ENCODE assay signal across 2 cellular contexts in genomic region chr14:70907172-70907995, GRCh38.
TF ChIP-seq lines count a peak whose summit lies in the region.

PCNX1 (plus strand) TSS chr14:70907459; CDS start chr14:70907851, 392 bp downstream.

TF ChIP-seq in HCT116, 20 proteins besides CTCF, POLR2A, EP300 and RAD21 (continued from another document):
- TF ChIP-seq JUND (IDR thresholded peaks at IDR 0.05), result no peak
- TF ChIP-seq SRF (IDR thresholded peaks at IDR 0.05; ENCODE audit: low read depth), result no peak
- TF ChIP-seq CBX3 (IDR thresholded peaks at IDR 0.05; ENCODE audit: low read depth), result no peak
- TF ChIP-seq MAX (IDR thresholded peaks at IDR 0.05), result no peak
- no peak for TF ChIP-seq ZBTB33 (IDR thresholded peaks at IDR 0.05; ENCODE audit: extremely low read depth, insufficient replicate concordance, low read length)
- no peak for TF ChIP-seq FOSL1 (IDR thresholded peaks at IDR 0.05; ENCODE audit: low read depth)
- no peak; the same call in 1 of the 2 replicates for TF ChIP-seq SP1 (IDR thresholded peaks at IDR 0.05; ENCODE audit: low read depth)
- TF ChIP-seq POLR2AphosphoS5 (IDR thresholded peaks at IDR 0.05; ENCODE audit: low read depth, low read length), result peak; percentile 53
- peak; percentile 71; the same call in 1 of the 2 replicates for TF ChIP-seq ZFX (IDR thresholded peaks at IDR 0.05)
- TF ChIP-seq SIN3A (IDR thresholded peaks at IDR 0.05; ENCODE audit: low read depth), result no peak
TF ChIP-seq in HCT116: peak in this region for 4.

TF ChIP-seq in SK-N-SH, 30 proteins besides CTCF, POLR2A, EP300 and RAD21 (continued from another document):
- TF ChIP-seq TCF12 (IDR thresholded peaks at IDR 0.05) (no peak), RFX5 (IDR thresholded peaks at IDR 0.05; ENCODE audit: low read length) (no peak), SIN3A (IDR thresholded peaks at IDR 0.05; ENCODE audit: borderline replicate concordance, low read depth, low read length) (0 out of 2 replicates have a peak, but pooled peaks have one; percentile 31), CHD2 (IDR thresholded peaks at IDR 0.05; ENCODE audit: low read length, partially characterized antibody) (peak; percentile 35), YY1 (IDR thresholded peaks at IDR 0.05; ENCODE audit: low read depth) (peak; percentile 79), SMC3 (IDR thresholded peaks at IDR 0.05; ENCODE audit: low read depth, low read length) (peak; percentile 72), TAF1 (IDR thresholded peaks at IDR 0.05; ENCODE audit: borderline replicate concordance, low read depth, low read length) (peak; percentile 79), NRF1 (IDR thresholded peaks at IDR 0.05; ENCODE audit: low read depth, low read length) (peak; percentile 26), MXI1 (IDR thresholded peaks at IDR 0.05; ENCODE audit: low read depth, low read length) (peak; percentile 24), RCOR1 (IDR thresholded peaks at IDR 0.05; ENCODE audit: low read length) (0 out of 2 replicates have a peak, but pooled peaks have one; percentile 10)
